ENCODE assay signal across 29 cellular contexts in the genomic region with DNA sequence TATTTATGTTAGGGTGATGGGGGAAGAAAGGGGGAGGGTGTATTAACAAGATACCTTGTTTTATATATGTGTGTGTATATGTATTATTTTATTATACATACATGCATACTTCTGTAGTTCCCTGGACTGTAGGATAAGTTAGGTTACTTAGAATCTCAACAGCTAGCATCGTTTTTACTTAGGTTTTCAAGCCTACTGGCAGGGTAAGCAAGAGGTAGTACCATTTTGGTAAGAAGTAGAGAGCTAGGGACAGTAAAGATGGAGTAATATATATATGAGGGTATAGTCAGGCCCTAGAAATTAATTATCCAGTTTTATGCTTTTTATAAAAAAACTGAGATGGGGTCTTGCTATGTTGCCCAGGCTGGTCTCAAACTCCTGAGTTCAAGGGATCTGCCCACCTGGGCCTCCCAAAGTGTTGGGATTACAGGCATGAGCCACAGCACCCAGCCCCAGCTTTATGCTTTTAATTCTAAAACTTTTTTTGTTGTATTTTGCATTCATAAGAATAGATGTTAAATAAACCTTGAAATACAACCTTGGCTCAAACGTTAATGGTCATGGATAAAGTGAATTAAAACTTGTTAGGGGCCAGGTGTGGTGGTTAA.
"Had no signal": no experiment of that assay in that cellular context is flagged by ENCODE, and none has a peak within 500 bp of the region (broad histone marks: within the 10 kb centered on the region; RNA-seq: fewer than 3 reads in every experiment).

No MANE protein-coding gene starts in this region.

- DNase-seq: activated CD4-positive, alpha-beta memory T cell treated with anti-CD3 and anti-CD28 coated beads for 36 hours; activated CD4-positive, alpha-beta T cell treated with anti-CD3 and anti-CD28 coated beads for 1 hour; activated CD4-positive, alpha-beta T cell treated with anti-CD3 and anti-CD28 coated beads for 48 hours; activated CD8-positive, alpha-beta memory T cell treated with anti-CD3 and anti-CD28 coated beads, Interleukin-2, amount 10 ng/mL, durations not matched to agents 7 days and 5 days; activated CD8-positive, alpha-beta memory T cell treated with anti-CD3 and anti-CD28 coated beads, Interleukin-2, amount 50 U/mL, for 4 hours; activated CD8-positive, alpha-beta T cell treated with anti-CD3 and anti-CD28 coated beads, Interleukin-2, amount 10 ng/mL, durations not matched to agents 7 days and 5 days; activated gamma-delta T cell; activated naive CD4-positive, alpha-beta T cell; activated naive CD4-positive, alpha-beta T cell treated with anti-CD3 and anti-CD28 coated beads, Interleukin-2, amount 10 ng/mL, durations not matched to agents 7 days and 5 days; activated naive CD8-positive, alpha-beta T cell treated with anti-CD3 and anti-CD28 coated beads, Interleukin-2, amount 10 ng/mL, durations not matched to agents 7 days and 5 days; activated T-cell treated with anti-CD3 and anti-CD28 coated beads, Interleukin-2, amount 50 U/mL, for 1 hour; activated T-cell treated with anti-CD3 and anti-CD28 coated beads, Interleukin-2, amount 50 U/mL, for 48 hours; caudate nucleus; cortex of kidney; dermis blood vessel endothelial cell; effector CD4-positive, alpha-beta T cell; effector memory CD8-positive, alpha-beta T cell; esophagus squamous epithelium; foreskin melanocyte; heart right ventricle; T-helper 2 cell had no signal

- H3K9me3 Mint-ChIP-seq: activated CD4-positive, alpha-beta memory T cell treated with anti-CD3 and anti-CD28 coated beads for 36 hours; activated naive CD4-positive, alpha-beta T cell treated with anti-CD3 and anti-CD28 coated beads, Interleukin-2, amount 10 ng/mL, durations not matched to agents 7 days and 5 days; activated naive CD4-positive, alpha-beta T cell treated with anti-CD3 and anti-CD28 coated beads, Interleukin-2, amount 50 U/mL, for 72 hours; activated naive CD8-positive, alpha-beta T cell treated with anti-CD3 and anti-CD28 coated beads, Interleukin-2, amount 10 ng/mL, durations not matched to agents 7 days and 5 days; activated T-helper 1 cell treated with anti-CD3 and anti-CD28 coated beads, Interleukin-12 subunit alpha, Interleukin-12 subunit beta, Interleukin-2, Interleukin-4 antibody, amounts not matched to agents 30 ng/mL and 10 ng/mL and 1 ng/mL, durations not matched to agents 14 hours and 24 hours and 36 hours; effector memory CD8-positive, alpha-beta T cell had no signal

- H3K4me1 ChIP-seq: ascending aorta, breast epithelium, esophagus squamous epithelium, gastroesophageal sphincter had no signal

- H3K4me2 ChIP-seq: hepatocyte had no signal

- H3K4me1 Mint-ChIP-seq: brain had no signal

- H3K27ac Mint-ChIP-seq: activated CD4-positive, alpha-beta memory T cell treated with anti-CD3 and anti-CD28 coated beads for 36 hours; activated CD8-positive, alpha-beta memory T cell treated with anti-CD3 and anti-CD28 coated beads, Interleukin-2, amount 10 ng/mL, durations not matched to agents 7 days and 5 days; activated CD8-positive, alpha-beta T cell treated with anti-CD3 and anti-CD28 coated beads, Interleukin-2, amount 10 ng/mL, durations not matched to agents 7 days and 5 days; activated naive CD8-positive, alpha-beta T cell treated with anti-CD3 and anti-CD28 coated beads, Interleukin-2, amount 10 ng/mL, durations not matched to agents 7 days and 5 days; activated T-helper 1 cell treated with anti-CD3 and anti-CD28 coated beads, Interleukin-12 subunit alpha, Interleukin-12 subunit beta, Interleukin-2, Interleukin-4 antibody, amounts not matched to agents 30 ng/mL and 10 ng/mL and 1 ng/mL, durations not matched to agents 14 hours and 24 hours and 36 hours had no signal

- H3K27me3 Mint-ChIP-seq: activated CD4-positive, alpha-beta memory T cell treated with anti-CD3 and anti-CD28 coated beads for 36 hours; activated CD8-positive, alpha-beta memory T cell treated with anti-CD3 and anti-CD28 coated beads, Interleukin-2, amount 10 ng/mL, durations not matched to agents 7 days and 5 days; activated naive CD4-positive, alpha-beta T cell treated with anti-CD3 and anti-CD28 coated beads, Interleukin-2, amount 10 ng/mL, durations not matched to agents 7 days and 5 days; activated naive CD8-positive, alpha-beta T cell treated with anti-CD3 and anti-CD28 coated beads, Interleukin-2, amount 10 ng/mL, durations not matched to agents 7 days and 5 days; brain; effector memory CD8-positive, alpha-beta T cell had no signal

- H3K36me3 ChIP-seq: breast epithelium had no signal

- ATAC-seq: activated CD8-positive, alpha-beta memory T cell treated with anti-CD3 and anti-CD28 coated beads, Interleukin-2, amount 10 ng/mL, durations not matched to agents 7 days and 5 days; activated CD8-positive, alpha-beta T cell treated with anti-CD3 and anti-CD28 coated beads, Interleukin-2, amount 10 ng/mL, durations not matched to agents 7 days and 5 days; activated naive CD4-positive, alpha-beta T cell treated with anti-CD3 and anti-CD28 coated beads, Interleukin-2, amount 50 U/mL, for 72 hours; effector memory CD8-positive, alpha-beta T cell; gastroesophageal sphincter; heart right ventricle had no signal

- H3K27me3 ChIP-seq: ascending aorta, breast epithelium, esophagus squamous epithelium, gastroesophageal sphincter, heart right ventricle, hepatocyte had no signal

- H3K27ac ChIP-seq: ascending aorta, breast epithelium, epithelial cell of prostate, esophagus squamous epithelium, gastroesophageal sphincter, heart right ventricle, hepatocyte had no signal

- H3K4me3 ChIP-seq: ascending aorta, breast epithelium, esophagus squamous epithelium, gastroesophageal sphincter, heart right ventricle, hepatocyte had no signal

- H3K9me3 ChIP-seq: ascending aorta, breast epithelium, esophagus squamous epithelium, gastroesophageal sphincter, heart right ventricle had no signal

- H3K4me3 Mint-ChIP-seq: activated CD4-positive, alpha-beta memory T cell treated with anti-CD3 and anti-CD28 coated beads for 36 hours; activated CD8-positive, alpha-beta memory T cell treated with anti-CD3 and anti-CD28 coated beads, Interleukin-2, amount 10 ng/mL, durations not matched to agents 7 days and 5 days; activated CD8-positive, alpha-beta T cell treated with anti-CD3 and anti-CD28 coated beads, Interleukin-2, amount 10 ng/mL, durations not matched to agents 7 days and 5 days; activated naive CD4-positive, alpha-beta T cell treated with anti-CD3 and anti-CD28 coated beads, Interleukin-2, amount 10 ng/mL, durations not matched to agents 7 days and 5 days; activated naive CD8-positive, alpha-beta T cell treated with anti-CD3 and anti-CD28 coated beads, Interleukin-2, amount 10 ng/mL, durations not matched to agents 7 days and 5 days; activated T-helper 1 cell treated with anti-CD3 and anti-CD28 coated beads, Interleukin-12 subunit alpha, Interleukin-12 subunit beta, Interleukin-2, Interleukin-4 antibody, amounts not matched to agents 30 ng/mL and 10 ng/mL and 1 ng/mL, durations not matched to agents 14 hours and 24 hours and 36 hours; brain; effector memory CD8-positive, alpha-beta T cell had no signal

- H2AFZ ChIP-seq: hepatocyte had no signal
